Comparison of ENCODE assay signal across 19 cellular contexts in the genomic region with DNA sequence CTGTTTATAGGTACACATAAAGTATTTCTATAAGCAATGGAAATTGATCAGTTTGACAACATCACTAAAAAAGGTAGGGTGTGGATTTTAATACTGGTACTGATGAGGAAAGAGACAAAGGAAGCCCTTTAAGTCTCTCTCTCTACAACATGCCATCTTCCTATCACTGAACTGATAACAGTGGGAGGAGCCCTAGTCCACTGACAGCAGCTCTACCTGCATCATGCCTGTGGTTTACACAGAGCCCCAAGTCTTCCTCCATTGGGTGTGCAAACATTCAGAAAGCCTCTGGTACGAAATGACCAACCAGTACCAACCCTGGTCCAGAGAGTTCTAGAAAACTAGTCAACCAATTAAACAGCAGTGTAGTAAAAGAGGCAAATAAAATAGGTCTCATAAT. TPM values are rescaled to one million over a fixed set of nuclear protein-coding genes. Genes with fewer than 3 reads are reported as not detected.
A peak's percentile ranks its signal among the peaks of the same experiment; 100 is the strongest.
DNase-seq lines count a peak whose midpoint lies in the region; ATAC-seq, FAIRE-seq and TF ChIP-seq lines count a peak whose summit lies in the region.
"Had no signal": no experiment of that assay in that cellular context is flagged by ENCODE, and none has a peak within 500 bp of the region (broad histone marks: within the 10 kb centered on the region; RNA-seq: fewer than 3 reads in every experiment).

No MANE protein-coding gene starts in this region.

- no peaks in the 10 kb centered on the region for H3K27me3 Mint-ChIP-seq in activated naive CD4-positive, alpha-beta T cell treated with anti-CD3 and anti-CD28 coated beads, Interleukin-2, amount 50 U/mL, for 24 hours

- H3K4me1 ChIP-seq in gastroesophageal sphincter = peaks cover 4 to 39% (median 5%) of the 10 kb centered on the region in 3 donors
- H3K4me1 ChIP-seq: Peyer's patch had no signal

- peak; percentile 33 for FAIRE-seq in GM12892 (lab: Jason Lieb, UNC)
- FAIRE-seq: A549, G401.6 had no signal

- no peak overlapping the region for H3K27ac ChIP-seq in gastroesophageal sphincter
- H3K27ac ChIP-seq: A549, Peyer's patch, SJSA1 had no signal

- DNase-seq in activated naive CD4-positive, alpha-beta T cell treated with anti-CD3 and anti-CD28 coated beads, Interleukin-2, amount 50 U/mL, for 16 hours = no peak
- DNase-seq in GM12892 (ENCODE audit: insufficient read length) (no peak), NCI-H510A treated with DMSO at 0.1 percent for 48 hours (lab: John Stamatoyannopoulos, UW) (no peak), HuH-7 (ENCODE audit: low spot score) (no peak)
- peak; percentile 9 for DNase-seq in central memory CD4-positive, alpha-beta T cell
- DNase-seq: H7, Kasumi-1, MG63, NCI-H1048, NCI-H1436 treated with DMSO at 0.1 percent for 48 hours, NCI-H2029, NCI-H345, NCI-H526, Peyer's patch had no signal

- H3K27me3 ChIP-seq in gastroesophageal sphincter = no peaks in the 10 kb centered on the region
- H3K27me3 ChIP-seq: MG63, Peyer's patch, SJSA1 had no signal

- H3K4me3 Mint-ChIP-seq in activated naive CD4-positive, alpha-beta T cell treated with anti-CD3 and anti-CD28 coated beads, Interleukin-2, amount 50 U/mL, for 24 hours = peak overlapping the region; percentile 30

- no peaks in the 10 kb centered on the region for H3K9me3 Mint-ChIP-seq in activated naive CD4-positive, alpha-beta T cell treated with anti-CD3 and anti-CD28 coated beads, Interleukin-2, amount 50 U/mL, for 24 hours

- H3K4me3 ChIP-seq in gastroesophageal sphincter = no peak overlapping the region
- H3K4me3 ChIP-seq: A549, MG63, Peyer's patch, SJSA1 had no signal

- no peak for TF ChIP-seq CTCF in gastroesophageal sphincter (IDR thresholded peaks at IDR 0.05)

- TF ChIP-seq POLR2A in GM12892 (IDR thresholded peaks at IDR 0.05; ENCODE audit: low read depth, low read length) (no peak), gastroesophageal sphincter (IDR thresholded peaks at IDR 0.05) (no peak)

- TF ChIP-seq EP300 in gastroesophageal sphincter (IDR thresholded peaks at IDR 0.05) = no peak

- peaks cover 12% of the 10 kb centered on the region for H3K36me3 Mint-ChIP-seq in activated naive CD4-positive, alpha-beta T cell treated with anti-CD3 and anti-CD28 coated beads, Interleukin-2, amount 50 U/mL, for 24 hours

- ATAC-seq in gastroesophageal sphincter = no peak
- ATAC-seq: A549 had no signal

- H3K4me1 Mint-ChIP-seq in activated naive CD4-positive, alpha-beta T cell treated with anti-CD3 and anti-CD28 coated beads, Interleukin-2, amount 50 U/mL, for 24 hours = peaks cover 83% of the 10 kb centered on the region

- H3K36me3 ChIP-seq in gastroesophageal sphincter = no peaks in the 10 kb centered on the region
- H3K36me3 ChIP-seq: MG63, Peyer's patch, SJSA1 had no signal

- peak overlapping the region; percentile 23 for H3K27ac Mint-ChIP-seq in activated naive CD4-positive, alpha-beta T cell treated with anti-CD3 and anti-CD28 coated beads, Interleukin-2, amount 50 U/mL, for 24 hours

- H3K9me3 ChIP-seq in gastroesophageal sphincter = no peaks in the 10 kb centered on the region
- H3K9me3 ChIP-seq: A549, MG63, Peyer's patch, SJSA1 had no signal

- WGBS in gastroesophageal sphincter (ENCODE audit: low coverage in 1 of 2), 2 donors = 100% methylated on average over 1 of the region's 1 CpG; no CpG with 5 or more reads in 1 of the 2 donors

RNA-seq across cellular contexts. Expression of gene KLF12, which starts 53.4 kb away (rescaled TPM):
- 5.7 TPM for polyA plus RNA-seq in GM12892 (2012; ENCODE audit: missing spikeins)
- 10 to 100 TPM; 12.3 to 21.9 (median 17.0) TPM for total RNA-seq in gastroesophageal sphincter
